In genomic region chr11:128407962-128408361, GRCh38 we compare ENCODE assay signal across 14 cellular contexts.
A peak's percentile ranks its signal among the peaks of the same experiment; 100 is the strongest.
DNase-seq lines count a peak whose midpoint lies in the region; ATAC-seq and TF ChIP-seq lines count a peak whose summit lies in the region.
"Had no signal": no experiment of that assay in that cellular context is flagged by ENCODE, and none has a peak within 500 bp of the region (broad histone marks: within the 10 kb centered on the region; RNA-seq: fewer than 3 reads in every experiment).

No MANE protein-coding gene starts in this region.

- intact Hi-C loops in colonic mucosa (cut with DNase I), result no loop called here

- TF ChIP-seq CTCF in colonic mucosa (IDR thresholded peaks at IDR 0.05), result no peak

- H3K9me3 ChIP-seq in T-helper 17 cell (ENCODE audit: control insufficient read depth, low read length, poor library complexity, severe bottlenecking) (no peaks in the 10 kb centered on the region), colonic mucosa (no peaks in the 10 kb centered on the region)
- H3K9me3 ChIP-seq: ascending aorta, left lung, testis had no signal

- H3K27ac ChIP-seq in colonic mucosa, result no peak overlapping the region
- H3K27ac ChIP-seq: ascending aorta, left lung, testis had no signal

- no peaks in the 10 kb centered on the region for H3K36me3 ChIP-seq in colonic mucosa
- H3K36me3 ChIP-seq: ascending aorta, left lung had no signal

- no peaks in the 10 kb centered on the region for H3K36me3 Mint-ChIP-seq in T-helper 17 cell (ENCODE audit: low read depth)

- no peaks in the 10 kb centered on the region for H3K27me3 Mint-ChIP-seq in T-helper 17 cell

- H3K4me3 ChIP-seq in colonic mucosa, result no peak overlapping the region
- H3K4me3 ChIP-seq: ascending aorta, left lung, testis had no signal

- no peak overlapping the region for H3K4me3 Mint-ChIP-seq in T-helper 17 cell

- peaks cover 21% of the 10 kb centered on the region for H3K4me1 Mint-ChIP-seq in T-helper 17 cell

- no peaks in the 10 kb centered on the region for H3K27me3 ChIP-seq in colonic mucosa
- H3K27me3 ChIP-seq: ascending aorta, left lung, testis had no signal

- peak overlapping the region; percentile 22 for H3K27ac Mint-ChIP-seq in T-helper 17 cell

- no peak overlapping the region for H3K9ac ChIP-seq in colonic mucosa (ENCODE audit: low read depth in 2 of 2, low read length in 2 of 2)

- ATAC-seq in T-helper 17 cell, result no peak
- ATAC-seq: activated CD4-positive, CD25-positive, alpha-beta regulatory T cell treated with anti-CD3 and anti-CD28 coated beads, Interleukin-2, amount 50 U/mL, for 24 hours; left lung had no signal

- H3K4me1 ChIP-seq in colonic mucosa, result no peaks in the 10 kb centered on the region

- DNase-seq in HCEC 1CT, result peak; percentile 77
- no peak for DNase-seq in T-helper 17 cell
- peak; percentile 58 for DNase-seq in fibroblast of the conjunctiva (ENCODE audit: low read depth)
- peak; percentile 78 for DNase-seq in stromal cell of bone marrow (ENCODE audit: low read depth)
- DNase-seq in colonic mucosa, result no peak
- no peak for DNase-seq in stimulated activated CD4-positive, alpha-beta T cell treated with anti-CD3 and anti-CD28 coated beads, Interleukin-2, amount 100 ng/mL, for 48 hours
- no peak for DNase-seq in activated gamma-delta T cell treated with Interleukin-2 at 50 U/mL for 16 hours
- DNase-seq: effector CD8-positive, alpha-beta T cell; hippocampal formation; left lung; NCI-H1930; testis had no signal

Comparison
In these comparisons a context has a peak if more than half of its experiments do, and no peak if none do; other contexts are left out.
1. DNase-seq: peak in HCEC 1CT (single experiment), fibroblast of the conjunctiva (single experiment) and stromal cell of bone marrow (single experiment); none in T-helper 17 cell (0 of 3), colonic mucosa (single experiment), stimulated activated CD4-positive, alpha-beta T cell treated with anti-CD3 and anti-CD28 coated beads, Interleukin-2, amount 100 ng/mL, for 48 hours (0 of 2) and activated gamma-delta T cell treated with Interleukin-2 at 50 U/mL for 16 hours (single experiment).